22 cellular contexts compared by ENCODE assay signal in genomic region chr20:62770916-62771315, GRCh38. TPM values are rescaled to one million over a fixed set of nuclear protein-coding genes. Genes with fewer than 3 reads are reported as not detected.
"Had no signal": no experiment of that assay in that cellular context is flagged by ENCODE, and none has a peak within 500 bp of the region (broad histone marks: within the 10 kb centered on the region; RNA-seq: fewer than 3 reads in every experiment).

No MANE protein-coding gene starts in this region.

- FAIRE-seq: colon, endothelial cell of umbilical vein, islet of Langerhans had no signal

- DNase-seq: activated CD4-positive, alpha-beta memory T cell treated with anti-CD3 and anti-CD28 coated beads, Interleukin-2, amount 10 ng/mL, durations not matched to agents 7 days and 5 days; activated CD4-positive, alpha-beta T cell treated with anti-CD3 and anti-CD28 coated beads for 48 hours; activated effector memory CD4-positive, alpha-beta T cell treated with anti-CD3 and anti-CD28 coated beads, Interleukin-2, amount 50 U/mL, for 16 hours; activated naive CD4-positive, alpha-beta T cell treated with anti-CD3 and anti-CD28 coated beads, Interleukin-2, amount 10 ng/mL, durations not matched to agents 7 days and 5 days; activated T-cell treated with anti-CD3 and anti-CD28 coated beads, Interleukin-2, amount 50 U/mL, for 72 hours; brain microvascular endothelial cell; central memory CD4-positive, alpha-beta T cell; effector memory CD8-positive, alpha-beta T cell; foreskin melanocyte; hypothalamus; naive B cell; occipital lobe; retina; stimulated activated CD4-positive, alpha-beta T cell treated with anti-CD3 and anti-CD28 coated beads, Interleukin-4, amount 100 ng/mL, for 4 hours; substantia nigra; tibial artery had no signal

- ATAC-seq: activated T-cell treated with anti-CD3 and anti-CD28 coated beads, Interleukin-2, amount 50 U/mL, for 72 hours; effector memory CD8-positive, alpha-beta T cell; esophagus mucosa had no signal

- H3K9me3 Mint-ChIP-seq: activated CD4-positive, alpha-beta memory T cell treated with anti-CD3 and anti-CD28 coated beads, Interleukin-2, amount 10 ng/mL, durations not matched to agents 7 days and 5 days; activated naive CD4-positive, alpha-beta T cell treated with anti-CD3 and anti-CD28 coated beads, Interleukin-2, amount 10 ng/mL, durations not matched to agents 7 days and 5 days; activated T-cell treated with anti-CD3 and anti-CD28 coated beads, Interleukin-2, amount 50 U/mL, for 72 hours; effector memory CD8-positive, alpha-beta T cell; naive B cell; stimulated activated naive CD8-positive, alpha-beta T cell treated with anti-CD3 and anti-CD28 coated beads, Interleukin-15, Interleukin-2, amounts not matched to agents 100 ng/mL and 50 ng/mL, for 24 hours had no signal

- H3K36me3 ChIP-seq: brain microvascular endothelial cell, tibial artery had no signal

- H3K27ac Mint-ChIP-seq: activated CD4-positive, alpha-beta memory T cell treated with anti-CD3 and anti-CD28 coated beads, Interleukin-2, amount 10 ng/mL, durations not matched to agents 7 days and 5 days; activated naive CD4-positive, alpha-beta T cell treated with anti-CD3 and anti-CD28 coated beads, Interleukin-2, amount 10 ng/mL, durations not matched to agents 7 days and 5 days; activated T-cell treated with anti-CD3 and anti-CD28 coated beads, Interleukin-2, amount 50 U/mL, for 72 hours; naive B cell; stimulated activated naive CD8-positive, alpha-beta T cell treated with anti-CD3 and anti-CD28 coated beads, Interleukin-15, Interleukin-2, amounts not matched to agents 100 ng/mL and 50 ng/mL, for 24 hours had no signal

- H3K27me3 Mint-ChIP-seq: effector memory CD8-positive, alpha-beta T cell; stimulated activated naive CD8-positive, alpha-beta T cell treated with anti-CD3 and anti-CD28 coated beads, Interleukin-15, Interleukin-2, amounts not matched to agents 100 ng/mL and 50 ng/mL, for 24 hours had no signal

- H3K4me3 Mint-ChIP-seq: activated CD4-positive, alpha-beta memory T cell treated with anti-CD3 and anti-CD28 coated beads, Interleukin-2, amount 10 ng/mL, durations not matched to agents 7 days and 5 days; activated naive CD4-positive, alpha-beta T cell treated with anti-CD3 and anti-CD28 coated beads, Interleukin-2, amount 10 ng/mL, durations not matched to agents 7 days and 5 days; activated T-cell treated with anti-CD3 and anti-CD28 coated beads, Interleukin-2, amount 50 U/mL, for 72 hours; effector memory CD8-positive, alpha-beta T cell; naive B cell; stimulated activated naive CD8-positive, alpha-beta T cell treated with anti-CD3 and anti-CD28 coated beads, Interleukin-15, Interleukin-2, amounts not matched to agents 100 ng/mL and 50 ng/mL, for 24 hours had no signal

- H3K36me3 Mint-ChIP-seq: naive B cell had no signal

- H3K9me3 ChIP-seq: tibial artery had no signal

- H3K27ac ChIP-seq: brain microvascular endothelial cell, tibial artery had no signal

- H3K4me3 ChIP-seq: lung, tibial artery had no signal

RNA-seq across cellular contexts. Expression of gene COL9A3, which starts 45.9 kb away (rescaled TPM):
- total RNA-seq: activated CD4-positive, alpha-beta memory T cell treated with anti-CD3 and anti-CD28 coated beads, Interleukin-2, amount 10 ng/mL, durations not matched to agents 7 days and 5 days had no signal
